ENCODE assay signal across 8 cellular contexts in the genomic region with DNA sequence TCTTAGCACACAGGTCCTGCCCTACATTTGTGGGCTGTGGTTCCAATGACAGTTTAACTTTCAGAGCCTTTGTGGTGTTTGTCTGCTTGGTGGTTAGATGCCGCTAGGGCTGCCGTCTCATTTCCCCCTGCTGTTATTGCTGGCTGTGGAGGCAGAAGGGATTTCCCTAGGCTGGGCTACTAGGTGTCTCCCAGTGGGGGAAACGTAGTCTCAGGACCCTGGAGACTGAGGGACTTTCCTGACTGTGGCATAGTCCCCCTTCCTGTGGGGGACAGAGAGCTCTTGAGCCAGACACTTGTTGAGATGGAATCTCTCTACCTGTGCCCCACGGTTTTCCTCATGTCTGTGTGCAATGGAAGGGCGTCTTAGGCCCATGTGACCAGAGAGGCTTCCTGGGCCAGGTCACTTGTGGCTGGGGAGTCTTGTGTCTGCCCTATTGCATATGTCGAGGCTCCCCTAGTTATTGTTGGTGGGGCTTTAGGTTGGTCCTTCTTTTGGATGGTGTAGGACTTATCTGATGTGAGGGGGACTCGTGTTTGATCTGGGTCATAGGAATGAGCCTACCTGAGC.
DNase-seq lines count a peak whose midpoint lies in the region; TF ChIP-seq lines count a peak whose summit lies in the region.

No MANE protein-coding gene starts in this region.

- no peaks in the 10 kb centered on the region for H3K9me3 ChIP-seq in ovary

- intact Hi-C loops in ovary (cut with DNase I): no loop called here

- H3K27me3 ChIP-seq in H7 (ENCODE audit: control insufficient read depth, insufficient read depth, low read length): no peaks in the 10 kb centered on the region
- H3K27me3 ChIP-seq in ovary: no peaks in the 10 kb centered on the region

- no peak for TF ChIP-seq EP300 in ovary (IDR thresholded peaks at IDR 0.05)

- peaks cover 3% of the 10 kb centered on the region for H3K4me1 ChIP-seq in ovary (ENCODE audit: insufficient read depth)

- TF ChIP-seq POLR2A in NB4 (IDR thresholded peaks at IDR 0.05; ENCODE audit: extremely low read depth, insufficient read length) (no peak), ovary (IDR thresholded peaks at IDR 0.05) (no peak)

- H3K27ac ChIP-seq in ovary: no peak overlapping the region

- H3K36me3 ChIP-seq in H7 (replicated peaks; ENCODE audit: control insufficient read depth, insufficient read depth, low read length) (no peaks in the 10 kb centered on the region), ovary (no peaks in the 10 kb centered on the region)

- H3K4me3 ChIP-seq in GM12875 (ENCODE audit: low read depth, low read length) (no peak overlapping the region), H7 (ENCODE audit: insufficient read depth, low read depth, low read length) (no peak overlapping the region), NB4 (ENCODE audit: low read depth, low read length) (no peak overlapping the region), ovary (no peak overlapping the region)

- peak; percentile 17; the same call in 1 of the 2 replicates for TF ChIP-seq CTCF in GM12875 (IDR thresholded peaks at IDR 0.05; ENCODE audit: borderline replicate concordance, insufficient read depth, low read depth, low read length)
- no peak for TF ChIP-seq CTCF in NB4 (IDR thresholded peaks at IDR 0.05; ENCODE audit: low read depth, low read length)
- TF ChIP-seq CTCF in ovary (IDR thresholded peaks at IDR 0.05): no peak

- WGBS in ovary, 3 donors: 89 to 92% (median 89%) methylated on average over 7 of the region's 7 CpGs

- peak; percentile 10 for DNase-seq in H7
- DNase-seq in NB4 (ENCODE audit: low read depth): peak; percentile 14
- DNase-seq in activated effector memory CD4-positive, alpha-beta T cell treated with anti-CD3 and anti-CD28 coated beads, Interleukin-2, amount 50 U/mL, for 16 hours: peak; percentile 81
- peak; percentile 51 to 54 for DNase-seq in stimulated activated CD4-positive, alpha-beta T cell treated with anti-CD3 and anti-CD28 coated beads, Interleukin-2, amount 100 ng/mL, for 24 hours
- no peak for DNase-seq in HuH-7.5 (ENCODE audit: low spot score)
- DNase-seq in ovary: no peak
- DNase-seq in NCI-H1436 (lab: John Stamatoyannopoulos, UW): no peak

Comparison
In these comparisons a context has a peak if more than half of its experiments do, and no peak if none do; other contexts are left out.
1. DNase-seq: peak in H7 (single experiment), NB4 (single experiment), activated effector memory CD4-positive, alpha-beta T cell treated with anti-CD3 and anti-CD28 coated beads, Interleukin-2, amount 50 U/mL, for 16 hours (single experiment) and stimulated activated CD4-positive, alpha-beta T cell treated with anti-CD3 and anti-CD28 coated beads, Interleukin-2, amount 100 ng/mL, for 24 hours (2 of 2); none in HuH-7.5 (single experiment), ovary (0 of 5) and NCI-H1436 (single experiment).